22 cellular contexts compared by ENCODE assay signal in genomic region chr6:42335896-42336295, GRCh38.
"Had no signal": no experiment of that assay in that cellular context is flagged by ENCODE, and none has a peak within 500 bp of the region (broad histone marks: within the 10 kb centered on the region; RNA-seq: fewer than 3 reads in every experiment).

No MANE protein-coding gene starts in this region.

- ATAC-seq: esophagus mucosa; naive thymus-derived CD8-positive, alpha-beta T cell; T-cell; upper lobe of right lung had no signal

- H3K27ac Mint-ChIP-seq: activated CD4-positive, alpha-beta memory T cell treated with anti-CD3 and anti-CD28 coated beads for 36 hours; activated naive CD4-positive, alpha-beta T cell treated with anti-CD3 and anti-CD28 coated beads, Interleukin-2, amount 50 U/mL, for 24 hours had no signal

- DNase-seq: activated CD4-positive, alpha-beta memory T cell treated with anti-CD3 and anti-CD28 coated beads for 36 hours; activated CD4-positive, alpha-beta T cell treated with anti-CD3 and anti-CD28 coated beads for 4 hours; activated gamma-delta T cell; activated T-cell treated with anti-CD3 and anti-CD28 coated beads for 4 hours; brain microvascular endothelial cell; caudate nucleus; dermis blood vessel endothelial cell; effector memory CD4-positive, alpha-beta T cell; kidney glomerular epithelial cell; left ventricle myocardium inferior; naive thymus-derived CD8-positive, alpha-beta T cell; ovary; stimulated activated CD4-positive, alpha-beta T cell treated with anti-CD3 and anti-CD28 coated beads, Interleukin-2, amount 100 ng/mL, for 48 hours; stimulated activated CD8-positive, alpha-beta memory T cell treated with anti-CD3 and anti-CD28 coated beads, Interleukin-4, amount 100 ng/mL, for 48 hours; stimulated activated naive CD4-positive, alpha-beta T cell; T-cell; upper lobe of right lung had no signal

- H3K27me3 Mint-ChIP-seq: activated CD4-positive, alpha-beta memory T cell treated with anti-CD3 and anti-CD28 coated beads for 36 hours; activated naive CD4-positive, alpha-beta T cell treated with anti-CD3 and anti-CD28 coated beads, Interleukin-2, amount 50 U/mL, for 24 hours; naive thymus-derived CD8-positive, alpha-beta T cell; T-cell had no signal

- H3K36me3 Mint-ChIP-seq: activated CD4-positive, alpha-beta memory T cell treated with anti-CD3 and anti-CD28 coated beads for 36 hours had no signal

- H3K4me3 Mint-ChIP-seq: activated CD4-positive, alpha-beta memory T cell treated with anti-CD3 and anti-CD28 coated beads for 36 hours; activated naive CD4-positive, alpha-beta T cell treated with anti-CD3 and anti-CD28 coated beads, Interleukin-2, amount 50 U/mL, for 24 hours; naive thymus-derived CD8-positive, alpha-beta T cell; T-cell had no signal

- H3K9me3 ChIP-seq: ascending aorta, left ventricle myocardium inferior, ovary, prostate gland, thoracic aorta, upper lobe of right lung had no signal

- H3K9me3 Mint-ChIP-seq: activated CD4-positive, alpha-beta memory T cell treated with anti-CD3 and anti-CD28 coated beads for 36 hours; activated naive CD4-positive, alpha-beta T cell treated with anti-CD3 and anti-CD28 coated beads, Interleukin-2, amount 50 U/mL, for 24 hours; naive thymus-derived CD8-positive, alpha-beta T cell; T-cell had no signal
